Comparison of ENCODE assay signal across 17 cellular contexts in genomic region chr11:36195496-36196346, GRCh38.
DNase-seq lines count a peak whose midpoint lies in the region; ATAC-seq, FAIRE-seq and TF ChIP-seq lines count a peak whose summit lies in the region.
"Had no signal": no experiment of that assay in that cellular context is flagged by ENCODE, and none has a peak within 500 bp of the region (broad histone marks: within the 10 kb centered on the region; RNA-seq: fewer than 3 reads in every experiment).

No MANE protein-coding gene starts in this region.

- no peak for ATAC-seq in stimulated activated naive CD8-positive, alpha-beta T cell treated with anti-CD3 and anti-CD28 coated beads, Interleukin-15, amount 100 ng/mL, for 72 hours
- ATAC-seq: GM12878 had no signal

- DNase-seq in EH (ENCODE audit: low read depth), result peak; percentile 4
- DNase-seq in SK-N-DZ (ENCODE audit: low spot score), result peak; percentile 71
- peak; percentile 49 for DNase-seq in fibroblast of the conjunctiva (ENCODE audit: low read depth)
- DNase-seq in neural progenitor cell (ENCODE audit: low spot score), result no peak
- no peak for DNase-seq in kidney
- DNase-seq in activated CD8-positive, alpha-beta memory T cell treated with anti-CD3 and anti-CD28 coated beads for 24 hours, result no peak
- DNase-seq in stimulated activated naive CD8-positive, alpha-beta T cell treated with anti-CD3 and anti-CD28 coated beads, Interleukin-15, amount 100 ng/mL, for 72 hours, result no peak
- no peak for DNase-seq in HAP-1 (ENCODE audit: low spot score in 2 of 2)
- DNase-seq: activated CD4-positive, alpha-beta T cell treated with anti-CD3 and anti-CD28 coated beads, Interleukin-2, amount 10 ng/mL, durations not matched to agents 7 days and 5 days; amniotic stem cell; NK-92 treated with Interleukin-12 subunit alpha and Interleukin-12 subunit beta, amount 100 ng/mL, for 24 hours; SHP77; T-helper 9 cell had no signal

- H3K4me3 ChIP-seq in neural progenitor cell (no peak overlapping the region), kidney (ENCODE audit: low read length in 2 of 2) (no peak overlapping the region), HAP-1 (no peak overlapping the region)
- H3K4me3 ChIP-seq: GM12878 had no signal

- H3K27me3 ChIP-seq in neural progenitor cell, result no peaks in the 10 kb centered on the region
- no peaks in the 10 kb centered on the region for H3K27me3 ChIP-seq in HAP-1 (ENCODE audit: low read depth)

- peaks cover 48% of the 10 kb centered on the region for H3K4me1 Mint-ChIP-seq in neural progenitor cell
- no peaks in the 10 kb centered on the region for H3K4me1 Mint-ChIP-seq in stimulated activated naive CD8-positive, alpha-beta T cell treated with anti-CD3 and anti-CD28 coated beads, Interleukin-15, amount 100 ng/mL, for 72 hours
- H3K4me1 Mint-ChIP-seq: activated CD4-positive, alpha-beta T cell treated with anti-CD3 and anti-CD28 coated beads, Interleukin-2, amount 10 ng/mL, durations not matched to agents 7 days and 5 days had no signal

- H3K4me2 ChIP-seq in neural progenitor cell, result peak overlapping the region; percentile 33

- no peaks in the 10 kb centered on the region for H4K20me1 ChIP-seq in neural progenitor cell (ENCODE audit: low read depth)

- H3K4me3 Mint-ChIP-seq in neural progenitor cell, result no peak overlapping the region
- no peak overlapping the region for H3K4me3 Mint-ChIP-seq in stimulated activated naive CD8-positive, alpha-beta T cell treated with anti-CD3 and anti-CD28 coated beads, Interleukin-15, amount 100 ng/mL, for 72 hours
- H3K4me3 Mint-ChIP-seq: activated CD4-positive, alpha-beta T cell treated with anti-CD3 and anti-CD28 coated beads, Interleukin-2, amount 10 ng/mL, durations not matched to agents 7 days and 5 days had no signal

- H3K27ac ChIP-seq in neural progenitor cell (no peak overlapping the region), kidney (ENCODE audit: low read depth in 2 of 2, low read length in 2 of 2) (no peak overlapping the region)
- H3K27ac ChIP-seq: C4-2B had no signal

- H3K4me1 ChIP-seq in neural progenitor cell (peaks cover 25% of the 10 kb centered on the region), kidney (ENCODE audit: control insufficient read depth in 1 of 2, insufficient read depth in 1 of 2, low read depth in 1 of 2, low read length in 2 of 2) (peaks cover 6 to 9% of the 10 kb centered on the region in 2 donors), HAP-1 (peaks cover 27% of the 10 kb centered on the region)

- TF ChIP-seq CTCF in neural progenitor cell (IDR thresholded peaks at IDR 0.05), result no peak
- TF ChIP-seq CTCF in kidney (IDR thresholded peaks at IDR 0.05; ENCODE audit: borderline replicate concordance, extremely low read depth, insufficient read depth), result no peak

- no peaks in the 10 kb centered on the region for H3K27me3 Mint-ChIP-seq in neural progenitor cell (ENCODE audit: insufficient read depth, low read depth)
- H3K27me3 Mint-ChIP-seq in stimulated activated naive CD8-positive, alpha-beta T cell treated with anti-CD3 and anti-CD28 coated beads, Interleukin-15, amount 100 ng/mL, for 72 hours, result peaks cover 15% of the 10 kb centered on the region
- H3K27me3 Mint-ChIP-seq: progenitor cell of endocrine pancreas had no signal

- H3K36me3 ChIP-seq in neural progenitor cell, result no peaks in the 10 kb centered on the region
- no peaks in the 10 kb centered on the region for H3K36me3 ChIP-seq in kidney (ENCODE audit: control insufficient read depth in 1 of 2, insufficient read depth in 2 of 2, low read length in 2 of 2)
- H3K36me3 ChIP-seq in HAP-1 (replicated peaks), result no peaks in the 10 kb centered on the region

- no peak overlapping the region for H3K9ac ChIP-seq in neural progenitor cell
- H3K9ac ChIP-seq in kidney (ENCODE audit: low read length in 2 of 2), result no peak overlapping the region

- intact Hi-C loops in kidney (cut with DNase I), result no loop called here

- no peaks in the 10 kb centered on the region for H3K9me3 ChIP-seq in neural progenitor cell (ENCODE audit: low read depth)
- no peaks in the 10 kb centered on the region for H3K9me3 ChIP-seq in kidney (ENCODE audit: control insufficient read depth in 1 of 2, low read length in 2 of 2)
- no peaks in the 10 kb centered on the region for H3K9me3 ChIP-seq in HAP-1

- no peak overlapping the region for H2AFZ ChIP-seq in neural progenitor cell (replicated peaks)

- H3F3A ChIP-seq in neural progenitor cell (ENCODE audit: low read depth), result no peaks in the 10 kb centered on the region

- H3K9me3 Mint-ChIP-seq in neural progenitor cell, result no peaks in the 10 kb centered on the region
- peaks cover 0 to under 1% of the 10 kb centered on the region in 2 donors for H3K9me3 Mint-ChIP-seq in stimulated activated naive CD8-positive, alpha-beta T cell treated with anti-CD3 and anti-CD28 coated beads, Interleukin-15, amount 100 ng/mL, for 72 hours
- H3K9me3 Mint-ChIP-seq: activated CD4-positive, alpha-beta T cell treated with anti-CD3 and anti-CD28 coated beads, Interleukin-2, amount 10 ng/mL, durations not matched to agents 7 days and 5 days had no signal

- H3K79me2 ChIP-seq in neural progenitor cell (ENCODE audit: low read depth), result no peaks in the 10 kb centered on the region

- H3K27ac Mint-ChIP-seq in neural progenitor cell, result no peak overlapping the region
- H3K27ac Mint-ChIP-seq in stimulated activated naive CD8-positive, alpha-beta T cell treated with anti-CD3 and anti-CD28 coated beads, Interleukin-15, amount 100 ng/mL, for 72 hours, result no peak overlapping the region
- H3K27ac Mint-ChIP-seq: activated CD4-positive, alpha-beta T cell treated with anti-CD3 and anti-CD28 coated beads, Interleukin-2, amount 10 ng/mL, durations not matched to agents 7 days and 5 days; progenitor cell of endocrine pancreas had no signal

- FAIRE-seq in kidney (lab: Jason Lieb, UNC), result no peak
- FAIRE-seq: GM12878, keratinocyte had no signal

- in situ Hi-C loops in HAP-1 (cut with MboI; ENCODE audit: low sequenced_read_pairs), result no loop called here

- H3K36me3 Mint-ChIP-seq in neural progenitor cell, result peaks cover 17% of the 10 kb centered on the region

Comparison
In these comparisons a context has a peak if more than half of its experiments do, and no peak if none do; other contexts are left out.
1. DNase-seq: peak in EH (single experiment), SK-N-DZ (single experiment) and fibroblast of the conjunctiva (single experiment); none in neural progenitor cell (single experiment), kidney (single experiment), activated CD8-positive, alpha-beta memory T cell treated with anti-CD3 and anti-CD28 coated beads for 24 hours (single experiment), stimulated activated naive CD8-positive, alpha-beta T cell treated with anti-CD3 and anti-CD28 coated beads, Interleukin-15, amount 100 ng/mL, for 72 hours (0 of 2) and HAP-1 (0 of 2).